In the genomic region with DNA sequence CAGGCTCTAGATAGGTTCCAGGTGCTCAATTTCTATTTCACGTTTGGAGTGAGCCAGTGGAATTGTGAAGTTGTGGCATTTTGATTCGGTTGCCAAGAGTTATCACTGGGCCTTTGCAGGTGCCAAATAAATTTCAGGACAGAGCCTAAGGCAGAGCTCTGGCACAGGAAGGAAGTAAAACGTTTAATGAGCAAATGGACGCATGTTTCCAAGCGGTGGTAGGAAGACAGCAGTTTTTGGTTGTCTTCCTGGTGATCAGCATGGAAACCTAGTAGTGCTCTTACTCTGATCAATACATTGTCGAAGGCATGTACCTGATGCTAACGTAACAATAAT, we compare ENCODE assay signal across 8 cellular contexts. TPM values are rescaled to one million over a fixed set of nuclear protein-coding genes. Genes with fewer than 3 reads are reported as not detected.
DNase-seq lines count a peak whose midpoint lies in the region; ATAC-seq, FAIRE-seq and TF ChIP-seq lines count a peak whose summit lies in the region.

No MANE protein-coding gene starts in this region.

- 36 to 47% methylated on average over 7 of the region's 7 CpGs for WGBS in tibial nerve, 2 donors

- H3K4me3 ChIP-seq in astrocyte (ENCODE audit: insufficient read depth, low read depth, low read length) (peak overlapping the region; percentile 70), tibial nerve (peak overlapping the region; percentile 48 to 66 (median 56))

- intact Hi-C loops in left colon (cut with DNase I, micrococcal nuclease) = no loop called here

- ATAC-seq in left colon = peak; percentile 37

- H3K9ac ChIP-seq in astrocyte (ENCODE audit: low read length) = peak overlapping the region; percentile 72

- TF ChIP-seq CTCF in astrocyte (IDR thresholded peaks at IDR 0.05; ENCODE audit: insufficient read depth, low read depth, low read length) (no peak), tibial nerve (IDR thresholded peaks at IDR 0.05) (no peak)

- peak overlapping the region; percentile 91 for H3K4me3 Mint-ChIP-seq in activated CD4-positive, alpha-beta T cell treated with anti-CD3 and anti-CD28 coated beads, Interleukin-2, amount 10 ng/mL, durations not matched to agents 7 days and 5 days
- H3K4me3 Mint-ChIP-seq in astrocyte (ENCODE audit: unreplicated experiment) = peak overlapping the region; percentile 78

- no peaks in the 10 kb centered on the region for H3K79me2 ChIP-seq in astrocyte (ENCODE audit: insufficient read depth, low read length)

- peak overlapping the region; percentile 98 for H3K27ac Mint-ChIP-seq in activated CD4-positive, alpha-beta T cell treated with anti-CD3 and anti-CD28 coated beads, Interleukin-2, amount 10 ng/mL, durations not matched to agents 7 days and 5 days
- no peak overlapping the region for H3K27ac Mint-ChIP-seq in astrocyte (ENCODE audit: unreplicated experiment)

- peak overlapping the region; percentile 95 for H3K4me2 ChIP-seq in astrocyte (ENCODE audit: low read length)

- H3K9me3 ChIP-seq in astrocyte (ENCODE audit: insufficient read depth, low read depth, low read length) (no peaks in the 10 kb centered on the region), tibial nerve (no peaks in the 10 kb centered on the region)

- peaks cover 39% of the 10 kb centered on the region for H3K36me3 Mint-ChIP-seq in activated CD4-positive, alpha-beta T cell treated with anti-CD3 and anti-CD28 coated beads, Interleukin-2, amount 10 ng/mL, durations not matched to agents 7 days and 5 days (ENCODE audit: low read depth)
- peaks cover 4% of the 10 kb centered on the region for H3K36me3 Mint-ChIP-seq in astrocyte (ENCODE audit: low read depth, unreplicated experiment)

- no peak for DNase-seq in activated CD4-positive, alpha-beta T cell treated with anti-CD3 and anti-CD28 coated beads, Interleukin-2, amount 10 ng/mL, durations not matched to agents 7 days and 5 days
- DNase-seq in activated CD4-positive, alpha-beta T cell treated with anti-CD3 and anti-CD28 coated beads, Interleukin-2, amount 50 U/mL, for 48 hours = no peak
- DNase-seq in astrocyte (ENCODE audit: low read depth) (no peak), left colon (no peak), tibial nerve (ENCODE audit: low spot score in 2 of 2) (no peak), NCI-H187 treated with DMSO at 0.1 percent for 48 hours (lab: John Stamatoyannopoulos, UW) (no peak), SIG-M5 (lab: John Stamatoyannopoulos, UW) (no peak), HPDE6-E6E7 (ENCODE audit: extremely low spot score) (no peak)

- no peaks in the 10 kb centered on the region for H4K20me1 ChIP-seq in astrocyte (ENCODE audit: insufficient read depth, low read length)

- CTCF ChIA-PET in activated CD4-positive, alpha-beta T cell treated with anti-CD3 and anti-CD28 coated beads, Interleukin-2, amount 10 ng/mL, durations not matched to agents 7 days and 5 days (lab: Charles Lee) = interaction anchor here (0.6 to 4.8 kb wide), 5 partner anchors 17 to 227 kb away, joined by 3 to 28 read pairs (median 14); no protein-coding TSS in a partner anchor

- FAIRE-seq in astrocyte (lab: Jason Lieb, UNC) = no peak

- TF ChIP-seq EP300 in tibial nerve (IDR thresholded peaks at IDR 0.05) = no peak

- H3K27ac ChIP-seq in astrocyte (ENCODE audit: low read depth, low read length) (peak overlapping the region; percentile 21), tibial nerve (peak overlapping the region; percentile 78 to 91 (median 89))

- POLR2A ChIA-PET in activated CD4-positive, alpha-beta T cell treated with anti-CD3 and anti-CD28 coated beads, Interleukin-2, amount 10 ng/mL, durations not matched to agents 7 days and 5 days (lab: Charles Lee) = no interaction called here

- peaks cover 80% of the 10 kb centered on the region for H3K4me1 Mint-ChIP-seq in activated CD4-positive, alpha-beta T cell treated with anti-CD3 and anti-CD28 coated beads, Interleukin-2, amount 10 ng/mL, durations not matched to agents 7 days and 5 days
- H3K4me1 Mint-ChIP-seq in astrocyte (ENCODE audit: low read depth, unreplicated experiment) = peaks cover 11% of the 10 kb centered on the region

- no peak for TF ChIP-seq POLR2A in tibial nerve (IDR thresholded peaks at IDR 0.05)

- peaks cover 9% of the 10 kb centered on the region for H3K4me1 ChIP-seq in astrocyte (ENCODE audit: insufficient read depth, low read length)
- peaks cover 0 to 62% (median 32%) of the 10 kb centered on the region in 4 donors for H3K4me1 ChIP-seq in tibial nerve

- H3K9me3 Mint-ChIP-seq in activated CD4-positive, alpha-beta T cell treated with anti-CD3 and anti-CD28 coated beads, Interleukin-2, amount 10 ng/mL, durations not matched to agents 7 days and 5 days = no peaks in the 10 kb centered on the region
- H3K9me3 Mint-ChIP-seq in astrocyte (ENCODE audit: unreplicated experiment) = no peaks in the 10 kb centered on the region

- peak overlapping the region; percentile 93 for H2AFZ ChIP-seq in astrocyte (ENCODE audit: low read depth, low read length)

- H3K27me3 ChIP-seq in astrocyte (ENCODE audit: insufficient read depth, low read length) (no peaks in the 10 kb centered on the region), tibial nerve (no peaks in the 10 kb centered on the region)

- H3K27me3 Mint-ChIP-seq in activated CD4-positive, alpha-beta T cell treated with anti-CD3 and anti-CD28 coated beads, Interleukin-2, amount 10 ng/mL, durations not matched to agents 7 days and 5 days = no peaks in the 10 kb centered on the region
- H3K27me3 Mint-ChIP-seq in astrocyte (ENCODE audit: low read depth, unreplicated experiment) = peaks cover 4% of the 10 kb centered on the region

- H3K36me3 ChIP-seq in astrocyte (ENCODE audit: insufficient read depth, low read length) (no peaks in the 10 kb centered on the region), tibial nerve (no peaks in the 10 kb centered on the region)

RNA-seq across cellular contexts. Expression of gene BIRC3, which starts 0.5 kb away (rescaled TPM):
- 10 to 100 TPM; 33.1 to 39.6 TPM for total RNA-seq in activated CD4-positive, alpha-beta T cell treated with anti-CD3 and anti-CD28 coated beads, Interleukin-2, amount 10 ng/mL, durations not matched to agents 7 days and 5 days
- total RNA-seq in astrocyte (2.2 and 2.6 TPM in 2 replicates), left colon (10 to 100 TPM; 41.7 to 53.6 TPM), tibial nerve (10 to 100 TPM; 12.9 to 28.2 (median 20.3) TPM)

RNA-seq across cellular contexts. Expression of gene BIRC2, which starts 29.3 kb away (rescaled TPM):
- total RNA-seq in activated CD4-positive, alpha-beta T cell treated with anti-CD3 and anti-CD28 coated beads, Interleukin-2, amount 10 ng/mL, durations not matched to agents 7 days and 5 days = 10 to 100 TPM; 34.9 to 41.2 TPM
- total RNA-seq in astrocyte (69.9 and 72.0 TPM in 2 replicates), left colon (10 to 100 TPM; 46.9 to 50.7 TPM), tibial nerve (10 to 100 TPM; 39.0 to 74.5 (median 51.4) TPM)
